In genomic region chr10:94397549-94398370, GRCh38 we compare ENCODE assay signal across 15 cellular contexts. TPM values are rescaled to one million over a fixed set of nuclear protein-coding genes. Genes with fewer than 3 reads are reported as not detected.
DNase-seq lines count a peak whose midpoint lies in the region; ATAC-seq and TF ChIP-seq lines count a peak whose summit lies in the region.
"Had no signal": no experiment of that assay in that cellular context is flagged by ENCODE, and none has a peak within 500 bp of the region (broad histone marks: within the 10 kb centered on the region; RNA-seq: fewer than 3 reads in every experiment).

No MANE protein-coding gene starts in this region.

- H3K4me3 ChIP-seq in cardiac fibroblast (replicated peaks in 1 of 2; ENCODE audit: low read depth in 2 of 2, low read length in 2 of 2), result no peak overlapping the region
- H3K4me3 ChIP-seq: sigmoid colon had no signal

- in situ Hi-C loops in GM13976 (cut with MboI; ENCODE audit: low sequenced_read_pairs, unreplicated experiment), result no loop called here

- TF ChIP-seq CTCF in cardiac fibroblast (IDR thresholded peaks at IDR 0.05; ENCODE audit: low read depth, low read length), result no peak
- TF ChIP-seq CTCF in GM13976 (IDR thresholded peaks at IDR 0.05; ENCODE audit: borderline replicate concordance, control extremely low read depth, extremely low read depth, insufficient read depth, missing control alignments), result no peak

- DNase-seq in EL (peak; percentile 94), LHCN-M2 (ENCODE audit: low read depth) (peak; percentile 93), cardiac fibroblast (ENCODE audit: low read depth in 2 of 2) (peak; percentile 27 to 53), renal cortical epithelial cell (ENCODE audit: low read depth) (peak; percentile 28), GM13976 (ENCODE audit: low spot score) (no peak), T-helper 9 cell (no peak)
- DNase-seq in activated T-cell treated with anti-CD3 and anti-CD28 coated beads, Interleukin-2, amount 50 U/mL, for 48 hours, result no peak
- DNase-seq: activated CD4-positive, alpha-beta T cell treated with anti-CD3 and anti-CD28 coated beads for 1 hour; activated T-cell treated with anti-CD3 and anti-CD28 coated beads, Interleukin-2, amount 50 U/mL, for 24 hours; anterior cingulate cortex; left cardiac atrium; MM.1S; sigmoid colon had no signal

- ATAC-seq in GM21423 (IDR thresholded peaks at IDR 0.05; ENCODE audit: unreplicated experiment), result no peak
- ATAC-seq: left cardiac atrium; natural killer cell treated with Interleukin-12 subunit alpha and Interleukin-12 subunit beta and Interleukin-15 and Interleukin-18, amount 100 ng/mL, for 72 hours had no signal

RNA-seq across cellular contexts. Expression of gene TBC1D12, which starts 4.6 kb away (rescaled TPM):
- total RNA-seq in LHCN-M2 (2014; rRNA removed) (10.0 and 18.0 TPM in 2 replicates), renal cortical epithelial cell (16.5 and 18.4 TPM in 2 replicates)
- 5.0 TPM for polyA plus RNA-seq in LHCN-M2 (2012)

RNA-seq across cellular contexts. Expression of gene NOC3L, which starts 35.0 kb away (rescaled TPM):
- total RNA-seq in LHCN-M2 (2014; rRNA removed), result 46.8 and 52.2 TPM in 2 replicates
- 9.4 TPM for polyA plus RNA-seq in LHCN-M2 (2012)
- 36.2 and 44.3 TPM in 2 replicates for total RNA-seq in renal cortical epithelial cell

Comparison
In these comparisons a context has a peak if more than half of its experiments do, and no peak if none do; other contexts are left out.
1. DNase-seq: peak in EL (single experiment), LHCN-M2 (single experiment), cardiac fibroblast (2 of 2) and renal cortical epithelial cell (single experiment); none in GM13976 (single experiment), activated T-cell treated with anti-CD3 and anti-CD28 coated beads, Interleukin-2, amount 50 U/mL, for 48 hours (0 of 2) and T-helper 9 cell (single experiment).